ENCODE assay signal across 9 cellular contexts in the genomic region with DNA sequence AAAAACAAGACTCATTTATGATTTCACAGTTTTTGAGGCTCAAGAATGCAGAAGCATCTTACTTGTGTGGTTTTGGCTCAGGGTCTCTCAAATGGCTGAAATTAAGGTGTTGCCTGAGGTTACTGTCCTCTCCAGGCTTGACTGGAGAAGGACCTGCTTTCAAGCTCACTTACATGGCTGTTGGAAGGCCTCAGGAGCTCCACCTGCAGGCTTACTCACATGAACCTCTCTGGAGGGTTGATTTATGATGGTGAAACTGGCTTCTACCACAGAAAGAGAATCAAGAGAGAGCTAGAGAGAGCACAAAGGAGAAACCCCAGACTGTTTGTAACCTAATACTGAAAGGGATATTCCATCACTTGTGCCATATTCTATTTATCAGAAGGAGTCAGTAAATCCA. TPM values are rescaled to one million over a fixed set of nuclear protein-coding genes. Genes with fewer than 3 reads are reported as not detected.
A peak's percentile ranks its signal among the peaks of the same experiment; 100 is the strongest.
DNase-seq lines count a peak whose midpoint lies in the region; ATAC-seq, FAIRE-seq and TF ChIP-seq lines count a peak whose summit lies in the region.
"Had no signal": no experiment of that assay in that cellular context is flagged by ENCODE, and none has a peak within 500 bp of the region (broad histone marks: within the 10 kb centered on the region; RNA-seq: fewer than 3 reads in every experiment).

No MANE protein-coding gene starts in this region.

- H3K36me3 Mint-ChIP-seq in stimulated activated memory B cell treated with anti-CD40 and anti-IgM and Interleukin-4, amounts not matched to agents 10 μg/mL and 1 μg/mL and 100 μg/mL, for 72 hours, result no peaks in the 10 kb centered on the region

- DNase-seq in GM10248 (ENCODE audit: extremely low spot score) (peak; percentile 15), H54 (ENCODE audit: insufficient read length, low spot score) (no peak), NCI-H69 (lab: John Stamatoyannopoulos, UW) (peak; percentile 28), fibroblast of pulmonary artery (ENCODE audit: low read depth) (peak; percentile 70), right atrium auricular region (ENCODE audit: low spot score) (no peak)
- DNase-seq in stimulated activated CD4-positive, alpha-beta T cell treated with anti-CD3 and anti-CD28 coated beads, Interleukin-4, amount 100 ng/mL, for 1 hour, result no peak

- CTCF ChIA-PET in GM10248 (lab: Yijun Ruan, JAX), result interaction anchor here (1.6 to 2.0 kb wide), 4 partner anchors 8 to 253 kb away, joined by 4 to 7 read pairs (median 6); no protein-coding TSS in a partner anchor

- TF ChIP-seq POLR2A in H54 (IDR thresholded peaks at IDR 0.05; ENCODE audit: low read depth, low read length), result no peak

- H3K27ac Mint-ChIP-seq in stimulated activated memory B cell treated with anti-CD40 and anti-IgM and Interleukin-4, amounts not matched to agents 10 μg/mL and 1 μg/mL and 100 μg/mL, for 72 hours, result no peak overlapping the region

- ATAC-seq in stimulated activated memory B cell treated with anti-CD40 and anti-IgM and Interleukin-4, amounts not matched to agents 10 μg/mL and 1 μg/mL and 100 μg/mL, for 72 hours, result no peak
- ATAC-seq in HG02571 (IDR thresholded peaks at IDR 0.05; ENCODE audit: unreplicated experiment), result no peak

- H3K27me3 ChIP-seq in right atrium auricular region, result no peaks in the 10 kb centered on the region

- FAIRE-seq in H54 (lab: Jason Lieb, UNC), result peak; percentile 66

- H3K9me3 ChIP-seq in right atrium auricular region, result no peaks in the 10 kb centered on the region

- peak; percentile 27 for TF ChIP-seq CTCF in GM10248 (IDR thresholded peaks at IDR 0.05; ENCODE audit: control extremely low read depth, extremely low read depth, low read depth, missing control alignments)
- peak; percentile 63 for TF ChIP-seq CTCF in fibroblast of pulmonary artery (IDR thresholded peaks at IDR 0.05; ENCODE audit: low read length, missing control alignments)
- TF ChIP-seq CTCF in right atrium auricular region (IDR thresholded peaks at IDR 0.05), result no peak

- H3K4me1 ChIP-seq in right atrium auricular region, result no peaks in the 10 kb centered on the region

- POLR2A ChIA-PET in GM10248 (lab: Yijun Ruan, JAX), result no interaction called here

- H3K36me3 ChIP-seq in right atrium auricular region, result no peaks in the 10 kb centered on the region

- H3K9me3 Mint-ChIP-seq in stimulated activated memory B cell treated with anti-CD40 and anti-IgM and Interleukin-4, amounts not matched to agents 10 μg/mL and 1 μg/mL and 100 μg/mL, for 72 hours, result peaks cover 3% of the 10 kb centered on the region

- H3K27me3 Mint-ChIP-seq in stimulated activated memory B cell treated with anti-CD40 and anti-IgM and Interleukin-4, amounts not matched to agents 10 μg/mL and 1 μg/mL and 100 μg/mL, for 72 hours, result peaks cover 7% of the 10 kb centered on the region

- H3K4me1 Mint-ChIP-seq in stimulated activated memory B cell treated with anti-CD40 and anti-IgM and Interleukin-4, amounts not matched to agents 10 μg/mL and 1 μg/mL and 100 μg/mL, for 72 hours, result no peaks in the 10 kb centered on the region

- no peak overlapping the region for H3K27ac ChIP-seq in right atrium auricular region

- no peak overlapping the region for H3K4me3 Mint-ChIP-seq in stimulated activated memory B cell treated with anti-CD40 and anti-IgM and Interleukin-4, amounts not matched to agents 10 μg/mL and 1 μg/mL and 100 μg/mL, for 72 hours

- H3K4me3 ChIP-seq in fibroblast of pulmonary artery (replicated peaks; ENCODE audit: low read depth, low read length) (no peak overlapping the region), right atrium auricular region (no peak overlapping the region)
- H3K4me3 ChIP-seq: lung had no signal

RNA-seq across cellular contexts. Expression of gene KCNK2, which starts 6.2 kb away (rescaled TPM):
- total RNA-seq in right atrium auricular region, result under 1 TPM in 1 of 2 donors, not detected in 1; 0.12 TPM

Comparison
In these comparisons a context has a peak if more than half of its experiments do, and no peak if none do; other contexts are left out.
1. DNase-seq: peak in GM10248 (single experiment), NCI-H69 (single experiment) and fibroblast of pulmonary artery (single experiment); none in H54 (single experiment), stimulated activated CD4-positive, alpha-beta T cell treated with anti-CD3 and anti-CD28 coated beads, Interleukin-4, amount 100 ng/mL, for 1 hour (single experiment) and right atrium auricular region (single experiment).
2. CTCF ChIP-seq: peak in GM10248 (single experiment) and fibroblast of pulmonary artery (single experiment); none in right atrium auricular region (0 of 2).